9 cellular contexts compared by ENCODE assay signal in the genomic region with DNA sequence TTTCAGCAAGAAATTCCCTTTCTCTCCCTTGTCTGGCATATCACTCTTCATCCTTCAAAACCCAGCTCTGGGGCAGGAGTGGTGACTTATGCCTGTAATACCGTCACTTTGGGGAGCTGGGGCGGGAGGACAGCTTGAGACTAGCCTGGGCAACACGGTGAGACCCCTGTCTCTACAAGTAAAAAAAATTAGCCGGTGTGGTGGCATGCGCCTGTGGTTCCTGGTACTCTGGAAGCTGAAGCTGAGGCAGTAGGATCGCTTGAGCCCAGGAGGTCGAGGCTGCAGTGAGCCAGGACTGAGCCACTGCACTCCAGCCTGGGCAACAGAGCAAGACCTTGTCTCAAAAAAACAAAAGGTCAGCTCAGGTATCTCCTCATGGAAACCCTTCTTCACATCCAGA. TPM values are rescaled to one million over a fixed set of nuclear protein-coding genes. Genes with fewer than 3 reads are reported as not detected.
DNase-seq lines count a peak whose midpoint lies in the region; ATAC-seq and TF ChIP-seq lines count a peak whose summit lies in the region.
"Had no signal": no experiment of that assay in that cellular context is flagged by ENCODE, and none has a peak within 500 bp of the region (broad histone marks: within the 10 kb centered on the region; RNA-seq: fewer than 3 reads in every experiment).

No MANE protein-coding gene starts in this region.

- H3K27me3 Mint-ChIP-seq in CD8-positive, alpha-beta T cell (ENCODE audit: low read depth) = no peaks in the 10 kb centered on the region

- H3K9me3 ChIP-seq in CD8-positive, alpha-beta T cell (ENCODE audit: low read length) = no peaks in the 10 kb centered on the region
- H3K9me3 ChIP-seq in OCI-LY3 (ENCODE audit: insufficient read depth, low read length) (no peaks in the 10 kb centered on the region), endocrine pancreas (ENCODE audit: control insufficient read depth, low read length) (no peaks in the 10 kb centered on the region), neutrophil (no peaks in the 10 kb centered on the region), aorta (ENCODE audit: control insufficient read depth, low read length) (no peaks in the 10 kb centered on the region)

- CTCF ChIA-PET in CD8-positive, alpha-beta T cell (lab: Charles Lee) = interaction anchor here (0.8 to 5.2 kb wide), 5 partner anchors 8 to 164 kb away, joined by 3 to 23 read pairs (median 3); partner anchors contain the start of gene RBM4B

- no peak overlapping the region for H2AFZ ChIP-seq in OCI-LY3 (ENCODE audit: low read depth, low read length)

- peaks cover 47% of the 10 kb centered on the region for H3K4me1 ChIP-seq in CD8-positive, alpha-beta T cell (ENCODE audit: insufficient read depth, low read length)
- H3K4me1 ChIP-seq in OCI-LY3 (ENCODE audit: low read length) = peaks cover 18% of the 10 kb centered on the region
- H3K4me1 ChIP-seq in endocrine pancreas (ENCODE audit: control insufficient read depth, insufficient read depth, low read length) = peaks cover 3% of the 10 kb centered on the region
- H3K4me1 ChIP-seq in neutrophil (ENCODE audit: control insufficient read depth in 1 of 2, insufficient read depth in 1 of 2, low read depth in 1 of 2, low read length in 1 of 2) = peaks cover 33 to 36% of the 10 kb centered on the region in 2 experiments
- no peaks in the 10 kb centered on the region for H3K4me1 ChIP-seq in aorta (ENCODE audit: control insufficient read depth in 1 of 2, insufficient read depth in 2 of 2, low read length in 2 of 2)

- 86% methylated on average over 7 of the region's 7 CpGs for WGBS in aorta, 2 donors

- no peaks in the 10 kb centered on the region for H4K20me1 ChIP-seq in OCI-LY3 (ENCODE audit: insufficient read depth, low read length)

- peak overlapping the region; percentile 86 for H3K4me3 Mint-ChIP-seq in CD8-positive, alpha-beta T cell

- intact Hi-C loops in CD8-positive, alpha-beta T cell (cut with DNase I, micrococcal nuclease) = loop anchor here (2.0 to 10.0 kb wide), 5 partner anchors 97 to 665 kb away; partner anchors contain the start of genes CDK2AP2 (in 1 of the 2), CTSF (in 1 of the 2), PC (in 1 of the 2) and PELI3 (in 1 of the 2)
- intact Hi-C loops in sciatic nerve (cut with DNase I) = no loop called here
- intact Hi-C loops in aorta (cut with DNase I) = loop anchor here in 1 of 2 donors (5.0 kb wide), 1 partner anchor 130 kb away; no protein-coding TSS in a partner anchor

- H3K27me3 ChIP-seq in CD8-positive, alpha-beta T cell (ENCODE audit: insufficient read depth, low read length) = no peaks in the 10 kb centered on the region
- no peaks in the 10 kb centered on the region for H3K27me3 ChIP-seq in OCI-LY3 (ENCODE audit: low read depth, low read length)
- no peaks in the 10 kb centered on the region for H3K27me3 ChIP-seq in endocrine pancreas (ENCODE audit: control insufficient read depth, insufficient read depth, low read length)
- no peaks in the 10 kb centered on the region for H3K27me3 ChIP-seq in neutrophil
- H3K27me3 ChIP-seq in aorta (ENCODE audit: control insufficient read depth in 1 of 2, insufficient read depth in 2 of 2, low read length in 1 of 2) = no peaks in the 10 kb centered on the region

- H3K4me2 ChIP-seq in OCI-LY3 (ENCODE audit: low read length) = peak overlapping the region; percentile 97

- no peaks in the 10 kb centered on the region for H3K9me3 Mint-ChIP-seq in CD8-positive, alpha-beta T cell

- POLR2A ChIA-PET in CD8-positive, alpha-beta T cell (lab: Charles Lee) = interaction anchor here (1.9 to 3.7 kb wide), 6 partner anchors 8 to 203 kb away, joined by 5 to 29 read pairs (median 8); partner anchors contain the start of genes RBM4 and RBM4B

- H3K4me3 ChIP-seq in CD8-positive, alpha-beta T cell (ENCODE audit: low read depth, low read length) = peak overlapping the region; percentile 68
- peak overlapping the region; percentile 83 for H3K4me3 ChIP-seq in OCI-LY3 (ENCODE audit: low read length)
- H3K4me3 ChIP-seq in endocrine pancreas (ENCODE audit: control insufficient read depth, insufficient read depth, low read length) = peak overlapping the region; percentile 53
- peak overlapping the region; percentile 71 to 99 for H3K4me3 ChIP-seq in neutrophil (ENCODE audit: low read depth in 1 of 2, low read length in 1 of 2)
- peak overlapping the region in 1 of 2 donors; percentile 92 for H3K4me3 ChIP-seq in aorta (ENCODE audit: low read length in 2 of 2)

- DNase-seq in CD8-positive, alpha-beta T cell = no peak
- DNase-seq in sciatic nerve (ENCODE audit: low spot score) (no peak), aorta (no peak)
- DNase-seq: anterior cingulate cortex had no signal

- ATAC-seq in CD8-positive, alpha-beta T cell = no peak
- ATAC-seq in GM19463 (IDR thresholded peaks at IDR 0.05; ENCODE audit: unreplicated experiment) (no peak), sciatic nerve (no peak), GM19035 (IDR thresholded peaks at IDR 0.05; ENCODE audit: unreplicated experiment) (no peak), aorta (ENCODE audit: low FRiP score) (no peak)

- peaks cover 4% of the 10 kb centered on the region for H3K36me3 ChIP-seq in CD8-positive, alpha-beta T cell (ENCODE audit: insufficient read depth, low read length)
- H3K36me3 ChIP-seq in OCI-LY3 (replicated peaks; ENCODE audit: low read depth, low read length) (peaks cover 29% of the 10 kb centered on the region), endocrine pancreas (ENCODE audit: control insufficient read depth, insufficient read depth, low read length) (no peaks in the 10 kb centered on the region), neutrophil (peaks cover 39% of the 10 kb centered on the region), aorta (ENCODE audit: control insufficient read depth in 1 of 2, insufficient read depth in 2 of 2, low read length in 1 of 2) (no peaks in the 10 kb centered on the region)

- H3K79me2 ChIP-seq in OCI-LY3 (ENCODE audit: low read length) = peaks cover 47% of the 10 kb centered on the region

- TF ChIP-seq CTCF in CD8-positive, alpha-beta T cell (IDR thresholded peaks at IDR 0.05) = no peak
- TF ChIP-seq CTCF in OCI-LY3 (IDR thresholded peaks at IDR 0.05; ENCODE audit: low read depth, low read length) (no peak), neutrophil (IDR thresholded peaks at IDR 0.05) (no peak)

- H3K4me1 Mint-ChIP-seq in CD8-positive, alpha-beta T cell (ENCODE audit: low read depth) = peaks cover 55% of the 10 kb centered on the region

- H3K9ac ChIP-seq in OCI-LY3 (ENCODE audit: low read length) (peak overlapping the region; percentile 91), endocrine pancreas (ENCODE audit: control insufficient read depth, insufficient read depth, low read length) (peak overlapping the region; percentile 92)

- peak overlapping the region; percentile 100 for H3K27ac ChIP-seq in CD8-positive, alpha-beta T cell (ENCODE audit: low read depth, low read length)
- H3K27ac ChIP-seq in OCI-LY3 (ENCODE audit: low read length) (no peak overlapping the region), neutrophil (peak overlapping the region; percentile 99), aorta (ENCODE audit: low read depth in 1 of 2, low read length in 2 of 2) (no peak overlapping the region)

- peaks cover 46% of the 10 kb centered on the region for H3K36me3 Mint-ChIP-seq in CD8-positive, alpha-beta T cell

- H3K27ac Mint-ChIP-seq in CD8-positive, alpha-beta T cell = peak overlapping the region; percentile 93

RNA-seq across cellular contexts. Expression of gene RCE1, which starts 1.4 kb away (rescaled TPM):
- 10 to 100 TPM; 68.9 to 72.2 TPM for total RNA-seq in CD8-positive, alpha-beta T cell
- total RNA-seq in sciatic nerve (16.6 TPM), aorta (10 to 100 TPM; 11.7 to 14.6 TPM)
- 10 to 100 TPM; 14.5 to 23.5 TPM for polyA plus RNA-seq in aorta

RNA-seq across cellular contexts. Expression of gene LRFN4, which starts 15.0 kb away (rescaled TPM):
- 1 to 10 TPM; 1.7 to 2.3 TPM for total RNA-seq in CD8-positive, alpha-beta T cell
- total RNA-seq in sciatic nerve (14.5 TPM), aorta (10 to 100 TPM in 1 of 2 donors, 1 to 10 TPM in 1; 7.3 to 12.4 TPM)
- 10 to 100 TPM in 1 of 2 donors, 1 to 10 TPM in 1; 4.4 to 13.8 TPM for polyA plus RNA-seq in aorta

Comparison
In these comparisons a context has a peak if more than half of its experiments do, and no peak if none do; other contexts are left out.
1. H3K27ac ChIP-seq: peak in CD8-positive, alpha-beta T cell (single experiment) and neutrophil (single experiment); none in OCI-LY3 (single experiment) and aorta (0 of 2).